8 cellular contexts compared by ENCODE assay signal in genomic region chr1:24929876-24930702, GRCh38. TPM values are rescaled to one million over a fixed set of nuclear protein-coding genes. Genes with fewer than 3 reads are reported as not detected.
DNase-seq lines count a peak whose midpoint lies in the region; ATAC-seq, FAIRE-seq and TF ChIP-seq lines count a peak whose summit lies in the region.

Gene RUNX3, minus strand, starts transcription at chr1:24930276. Its CDS starts 408 bp downstream, at chr1:24929868.

- H3K27me3 ChIP-seq in H1 (replicated peaks in 1 of 4; ENCODE audit: control insufficient read depth in 3 of 4, extremely low read depth in 1 of 4, insufficient read depth in 3 of 4, low read length in 3 of 4) (peaks cover 69 to 97% (median 92%) of the 10 kb centered on the region in 4 experiments), neural progenitor cell (peaks cover 99% of the 10 kb centered on the region), tibial nerve (peaks cover 10 to 95% of the 10 kb centered on the region in 2 donors)

- H3K4me1 Mint-ChIP-seq in activated CD4-positive, alpha-beta T cell treated with anti-CD3 and anti-CD28 coated beads, Interleukin-2, amount 10 ng/mL, durations not matched to agents 7 days and 5 days, result peaks cover 69% of the 10 kb centered on the region
- peaks cover 25% of the 10 kb centered on the region for H3K4me1 Mint-ChIP-seq in neural progenitor cell

- H3K79me2 ChIP-seq in H1 (ENCODE audit: control insufficient read depth in 1 of 2, insufficient read depth in 2 of 2, low read length in 2 of 2) (no peaks in the 10 kb centered on the region), neural progenitor cell (ENCODE audit: low read depth) (no peaks in the 10 kb centered on the region)

- peak within 1 kb of the TSS; percentile 28 for H4K8ac ChIP-seq in H1 (ENCODE audit: extremely low read depth, insufficient read depth, low read length)

- TF ChIP-seq RAD21 in H1 (IDR thresholded peaks at IDR 0.05 in 1 of 2, conservative IDR thresholded peaks at IDR 0.05 in 1 of 2; ENCODE audit: low read depth in 2 of 2, low read length in 2 of 2), result no peak

- no peak for TF ChIP-seq EP300 in H1 (IDR thresholded peaks at IDR 0.05; ENCODE audit: borderline replicate concordance in 1 of 2, low read depth in 2 of 2, low read length in 2 of 2)
- TF ChIP-seq EP300 in tibial nerve (IDR thresholded peaks at IDR 0.05), result no peak

- H3K79me1 ChIP-seq in H1 (ENCODE audit: low read depth, low read length), result no peaks in the 10 kb centered on the region

- no peaks in the 10 kb centered on the region for H3K9me3 Mint-ChIP-seq in activated CD4-positive, alpha-beta T cell treated with anti-CD3 and anti-CD28 coated beads, Interleukin-2, amount 10 ng/mL, durations not matched to agents 7 days and 5 days
- H3K9me3 Mint-ChIP-seq in neural progenitor cell, result no peaks in the 10 kb centered on the region

- H3K14ac ChIP-seq in H1 (ENCODE audit: insufficient read length), result no peak within 1 kb of the TSS

- no peak within 1 kb of the TSS for H2BK20ac ChIP-seq in H1 (ENCODE audit: low read length)

- H3K18ac ChIP-seq in H1 (ENCODE audit: extremely low read depth, low read length), result peak within 1 kb of the TSS; percentile 48; the same call in 1 of the 2 replicates

- CTCF ChIA-PET in activated CD4-positive, alpha-beta T cell treated with anti-CD3 and anti-CD28 coated beads, Interleukin-2, amount 10 ng/mL, durations not matched to agents 7 days and 5 days (lab: Charles Lee), result interaction anchor here (0.8 to 9.2 kb wide), 9 partner anchors 9 to 170 kb away, joined by 3 to 51 read pairs (median 6); no protein-coding TSS in a partner anchor
- CTCF ChIA-PET in H1 (lab: Charles Lee; ENCODE audit: partially characterized antibody), result interaction anchor here (0.9 to 1.4 kb wide), 4 partner anchors 8 to 171 kb away, joined by 3 to 7 read pairs (median 4); no protein-coding TSS in a partner anchor

- H2AK5ac ChIP-seq in H1 (ENCODE audit: low read depth, low read length), result no peak within 1 kb of the TSS

- 0 out of 2 replicates have a peak within 1 kb of the TSS, but pooled peaks have one; percentile 72 for H2BK15ac ChIP-seq in H1 (ENCODE audit: low read length)

- H3K56ac ChIP-seq in H1 (replicated peaks; ENCODE audit: insufficient read length, low read depth, low read length), result no peak within 1 kb of the TSS

- H3K4me1 ChIP-seq in H1 (replicated peaks in 1 of 4; ENCODE audit: control insufficient read depth in 3 of 4, insufficient read depth in 4 of 4, low read length in 3 of 4) (peaks cover 6 to 64% (median 45%) of the 10 kb centered on the region in 4 experiments), neural progenitor cell (peaks cover 32% of the 10 kb centered on the region), tibial nerve (peaks cover 0 to 48% (median 24%) of the 10 kb centered on the region in 4 donors)

- no peak within 1 kb of the TSS for H4K91ac ChIP-seq in H1 (replicated peaks; ENCODE audit: insufficient read length, low read length)

- peak within 1 kb of the TSS; percentile 27 to 61 (median 40) for H3K4me3 ChIP-seq in H1 (ENCODE audit: extremely low read depth in 1 of 4, insufficient read depth in 2 of 4, low read depth in 3 of 4, low read length in 4 of 4)
- peak within 1 kb of the TSS; percentile 47 for H3K4me3 ChIP-seq in neural progenitor cell
- peak within 1 kb of the TSS in 3 of 4 donors; percentile 8 to 56 (median 43) for H3K4me3 ChIP-seq in tibial nerve

- H4K5ac ChIP-seq in H1 (ENCODE audit: insufficient read length, low read depth, low read length), result no peak within 1 kb of the TSS

- H3K27ac Mint-ChIP-seq in activated CD4-positive, alpha-beta T cell treated with anti-CD3 and anti-CD28 coated beads, Interleukin-2, amount 10 ng/mL, durations not matched to agents 7 days and 5 days, result peak within 1 kb of the TSS; percentile 85
- no peak within 1 kb of the TSS for H3K27ac Mint-ChIP-seq in neural progenitor cell

- peak; percentile 67 for DNase-seq in NCI-H2227 (lab: John Stamatoyannopoulos, UW; ENCODE audit: unreplicated experiment)
- DNase-seq in NCI-H2227 treated with DMSO at 0.1 percent for 48 hours (lab: John Stamatoyannopoulos, UW), result no peak
- DNase-seq in NCI-H146 treated with DMSO at 0.1 percent for 48 hours (lab: John Stamatoyannopoulos, UW; ENCODE audit: unreplicated experiment), result peak; percentile 13
- peak; percentile 92 for DNase-seq in activated CD4-positive, alpha-beta T cell treated with anti-CD3 and anti-CD28 coated beads, Interleukin-2, amount 10 ng/mL, durations not matched to agents 7 days and 5 days
- DNase-seq in H1 (ENCODE audit: low read depth in 1 of 2, low spot score in 2 of 2), result peak in 1 of 2 experiments; percentile 83
- peak; percentile 84 for DNase-seq in neural progenitor cell (ENCODE audit: low spot score)
- DNase-seq in tibial nerve (ENCODE audit: low spot score in 2 of 2), result no peak

- 3% methylated on average over 33 of the region's 117 CpGs; no CpG with 5 or more reads in 1 of the 2 experiments for WGBS in H1 (ENCODE audit: extremely low coverage in 1 of 2, insufficient coverage in 1 of 2, insufficient read length in 1 of 2, insufficient replicate concordance in 2 of 2, low coverage in 1 of 2, low lambda C conversion rate in 2 of 2, missing lambda C conversion rate in 1 of 2), 2 experiments
- WGBS in tibial nerve, 2 donors, result 0 to 2% methylated on average over 8 to 25 of the region's 117 CpGs

- peak within 1 kb of the TSS; percentile 94; the same call in 1 of the 2 replicates for H2BK12ac ChIP-seq in H1 (ENCODE audit: low read depth, low read length)

- H3K9me3 ChIP-seq in H1 (ENCODE audit: insufficient read depth in 2 of 2, low read depth in 1 of 2, low read length in 1 of 2) (no peaks in the 10 kb centered on the region), neural progenitor cell (ENCODE audit: low read depth) (no peaks in the 10 kb centered on the region), tibial nerve (no peaks in the 10 kb centered on the region)

- H3K9ac ChIP-seq in H1 (replicated peaks in 1 of 4; ENCODE audit: extremely low read depth in 1 of 4, low read depth in 3 of 4, low read length in 3 of 4) (no peak within 1 kb of the TSS), neural progenitor cell (no peak within 1 kb of the TSS)

- peaks cover 18% of the 10 kb centered on the region for H3F3A ChIP-seq in neural progenitor cell (ENCODE audit: low read depth)

- TF ChIP-seq POLR2A in H1 (IDR thresholded peaks at IDR 0.05; ENCODE audit: control extremely low read depth in 1 of 2, low read depth in 2 of 2, low read length in 2 of 2) (no peak), tibial nerve (IDR thresholded peaks at IDR 0.05) (no peak)

- H4K20me1 ChIP-seq in H1 (replicated peaks in 1 of 2; ENCODE audit: control insufficient read depth in 1 of 2, insufficient read depth in 2 of 2, low read length in 2 of 2) (peaks cover 0 to 8% of the 10 kb centered on the region in 2 experiments), neural progenitor cell (ENCODE audit: low read depth) (peaks cover 30% of the 10 kb centered on the region)

- H2BK120ac ChIP-seq in H1 (replicated peaks; ENCODE audit: low read depth, low read length), result no peak within 1 kb of the TSS

- peaks cover 61% of the 10 kb centered on the region for H3K36me3 Mint-ChIP-seq in activated CD4-positive, alpha-beta T cell treated with anti-CD3 and anti-CD28 coated beads, Interleukin-2, amount 10 ng/mL, durations not matched to agents 7 days and 5 days (ENCODE audit: low read depth)
- no peaks in the 10 kb centered on the region for H3K36me3 Mint-ChIP-seq in neural progenitor cell

- no peak within 1 kb of the TSS for H3K4ac ChIP-seq in H1 (replicated peaks; ENCODE audit: insufficient read length, low read depth, low read length)

- H3K27ac ChIP-seq in H1 (ENCODE audit: low read depth, low read length) (no peak within 1 kb of the TSS), neural progenitor cell (no peak within 1 kb of the TSS), tibial nerve (peak within 1 kb of the TSS in 2 of 4 donors; percentile 30 to 78)

- H3K36me3 ChIP-seq in H1 (ENCODE audit: control insufficient read depth in 2 of 4, insufficient read depth in 4 of 4, low read length in 3 of 4), result no peaks in the 10 kb centered on the region
- no peaks in the 10 kb centered on the region for H3K36me3 ChIP-seq in neural progenitor cell
- H3K36me3 ChIP-seq in tibial nerve, result no peaks in the 10 kb centered on the region

- FAIRE-seq in H1 (lab: Jason Lieb, UNC), result no peak

- H3K23ac ChIP-seq in H1 (ENCODE audit: insufficient read length), result no peak within 1 kb of the TSS

- H3K23me2 ChIP-seq in H1 (ENCODE audit: low read depth, low read length), result peaks cover 24% of the 10 kb centered on the region; the same call in 1 of the 2 replicates

- H3K4me3 Mint-ChIP-seq in activated CD4-positive, alpha-beta T cell treated with anti-CD3 and anti-CD28 coated beads, Interleukin-2, amount 10 ng/mL, durations not matched to agents 7 days and 5 days, result peak within 1 kb of the TSS; percentile 94
- peak within 1 kb of the TSS; percentile 55 for H3K4me3 Mint-ChIP-seq in neural progenitor cell

- H2AFZ ChIP-seq in H1 (ENCODE audit: low read length), result no peak within 1 kb of the TSS
- peak within 1 kb of the TSS; percentile 69 for H2AFZ ChIP-seq in neural progenitor cell (replicated peaks)

- H3K4me2 ChIP-seq in H1 (ENCODE audit: insufficient read depth in 1 of 2, low read depth in 2 of 2, low read length in 2 of 2), result peak within 1 kb of the TSS; percentile 89 to 91
- peak within 1 kb of the TSS; percentile 70 for H3K4me2 ChIP-seq in neural progenitor cell

- ATAC-seq in HG02870 (IDR thresholded peaks at IDR 0.05; ENCODE audit: unreplicated experiment), result peak; percentile 54

- no peaks in the 10 kb centered on the region for H3K27me3 Mint-ChIP-seq in activated CD4-positive, alpha-beta T cell treated with anti-CD3 and anti-CD28 coated beads, Interleukin-2, amount 10 ng/mL, durations not matched to agents 7 days and 5 days
- H3K27me3 Mint-ChIP-seq in neural progenitor cell (ENCODE audit: insufficient read depth, low read depth), result peaks cover 79% of the 10 kb centered on the region

- POLR2A ChIA-PET in activated CD4-positive, alpha-beta T cell treated with anti-CD3 and anti-CD28 coated beads, Interleukin-2, amount 10 ng/mL, durations not matched to agents 7 days and 5 days (lab: Charles Lee), result interaction anchor here (1.0 kb wide), 1 partner anchor 92 kb away, joined by 3 read pairs; no protein-coding TSS in a partner anchor
- POLR2A ChIA-PET in H1 (lab: Charles Lee; ENCODE audit: partially characterized antibody), result interaction anchor here (0.8 to 2.0 kb wide), 3 partner anchors 10 to 102 kb away, joined by 3 to 6 read pairs (median 3); no protein-coding TSS in a partner anchor

- TF ChIP-seq CTCF in H1 (IDR thresholded peaks at IDR 0.05; ENCODE audit: control extremely low read depth in 1 of 3, insufficient read depth in 1 of 3, low read depth in 1 of 3, low read length in 3 of 3), result no peak
- peak; percentile 16 for TF ChIP-seq CTCF in neural progenitor cell (IDR thresholded peaks at IDR 0.05)
- TF ChIP-seq CTCF in tibial nerve (IDR thresholded peaks at IDR 0.05), result no peak

- H2BK5ac ChIP-seq in H1 (ENCODE audit: low read depth, low read length), result peak within 1 kb of the TSS; percentile 21; the same call in 1 of the 2 replicates

RNA-seq across cellular contexts. Expression of gene RUNX3, which starts in this region (rescaled TPM):
- total RNA-seq in activated CD4-positive, alpha-beta T cell treated with anti-CD3 and anti-CD28 coated beads, Interleukin-2, amount 10 ng/mL, durations not matched to agents 7 days and 5 days, result 100 to 1,000 TPM; 108 to 125 TPM
- 0.48 and 0.82 TPM in 2 replicates for total RNA-seq in H1 (2021; fragmentation: NEBNext Ultra II Directional; extraction: Animal tissue kit (Norgen Biotek cat#: 25700))
- 0.49 and 0.62 TPM in 2 replicates for polyA plus RNA-seq in H1 (2011; rRNA removed)
- 0.44 TPM for polyA plus RNA-seq in H1 (2011; cell fraction: cytosol; rRNA removed)
- 0.70 TPM for polyA plus RNA-seq in H1 (2011; cell fraction: nucleus; rRNA removed)
- polyA plus RNA-seq in H1 (2012, experiment 1 of 2), result 0.33 to 1.3 TPM (median 0.64 TPM) in 4 replicates
- polyA plus RNA-seq in H1 (2012, experiment 2 of 2), result 0.55 TPM
- polyA plus RNA-seq in H1 (2013, experiment 1 of 2), result 0.61 TPM
- polyA plus RNA-seq in H1 (2013, experiment 2 of 2), result 0.52 TPM
- polyA minus RNA-seq in H1 (2011; rRNA and poly(A)+ RNA removed), result 0.13 TPM in 1 of 2 replicates, not detected in the other
- polyA minus RNA-seq in H1 (2011; cell fraction: cytosol; rRNA and poly(A)+ RNA removed), result 1.5 TPM
- polyA minus RNA-seq in H1 (2011; cell fraction: nucleus; rRNA and poly(A)+ RNA removed), result 0.30 TPM
- total RNA-seq in neural progenitor cell (ENCODE audit: low replicate concordance), result 0.09 TPM in 1 of 2 replicates, not detected in the other
- 1 to 10 TPM in 3 of 4 donors, under 1 TPM in 1; 0.22 to 3.3 (median 1.2) TPM for total RNA-seq in tibial nerve

Comparison
In these comparisons a context has a peak if more than half of its experiments do, and no peak if none do; other contexts are left out.
1. RNA of gene RUNX3 (total RNA-seq): 108 to 125 TPM in activated CD4-positive, alpha-beta T cell treated with anti-CD3 and anti-CD28 coated beads, Interleukin-2, amount 10 ng/mL, durations not matched to agents 7 days and 5 days; 0.22 to 3.3 TPM in tibial nerve, 0.48 to 0.82 TPM in H1 and 0.09 TPM in neural progenitor cell; every median in the first group is over 10 times any median in the second.
2. DNase-seq: peak in NCI-H2227 (single experiment), NCI-H146 treated with DMSO at 0.1 percent for 48 hours (single experiment) and activated CD4-positive, alpha-beta T cell treated with anti-CD3 and anti-CD28 coated beads, Interleukin-2, amount 10 ng/mL, durations not matched to agents 7 days and 5 days (single experiment); none in NCI-H2227 treated with DMSO at 0.1 percent for 48 hours (single experiment) and tibial nerve (0 of 2).
3. Peak in DNase-seq, H3K4me3 ChIP-seq and H3K4me2 ChIP-seq in neural progenitor cell; RNA of the gene not detected or under 1 TPM.
4. Peak in every context shown above with its lines, with median percentiles within 50 percentile points of each other: H3K4me3 ChIP-seq.